ENCODE assay signal across 20 cellular contexts in genomic region chr11:111449696-111450479, GRCh38.
DNase-seq lines count a peak whose midpoint lies in the region; TF ChIP-seq lines count a peak whose summit lies in the region.
"Had no signal": no experiment of that assay in that cellular context is flagged by ENCODE, and none has a peak within 500 bp of the region (broad histone marks: within the 10 kb centered on the region; RNA-seq: fewer than 3 reads in every experiment).

No MANE protein-coding gene starts in this region.

- no peak overlapping the region for H3K14ac ChIP-seq in neuronal stem cell (ENCODE audit: low read length)

- H2AK5ac ChIP-seq in neuronal stem cell (ENCODE audit: low read depth, low read length) = no peak overlapping the region

- H3K4me1 ChIP-seq in BLaER1 (peaks cover 48% of the 10 kb centered on the region), neuronal stem cell (ENCODE audit: control insufficient read depth in 2 of 2, insufficient read depth in 1 of 2, low read depth in 1 of 2, low read length in 2 of 2) (peaks cover 0 to 1% of the 10 kb centered on the region in 2 donors), hepatocyte (ENCODE audit: insufficient read depth) (no peaks in the 10 kb centered on the region)
- H3K4me1 ChIP-seq: HAP-1 had no signal

- no peak overlapping the region for H3K4me3 ChIP-seq in BLaER1
- peak overlapping the region in 1 of 2 donors; percentile 23 for H3K4me3 ChIP-seq in neuronal stem cell (ENCODE audit: low read length in 2 of 2)
- H3K4me3 ChIP-seq in hepatocyte = no peak overlapping the region
- H3K4me3 ChIP-seq: HAP-1 had no signal

- peaks cover 19% of the 10 kb centered on the region for H3K27me3 Mint-ChIP-seq in IgD-negative memory B cell
- H3K27me3 Mint-ChIP-seq: CD4-positive, alpha-beta memory T cell had no signal

- no peak overlapping the region for H2BK5ac ChIP-seq in neuronal stem cell (ENCODE audit: low read length)

- H3K9me3 Mint-ChIP-seq in IgD-negative memory B cell = no peaks in the 10 kb centered on the region
- H3K9me3 Mint-ChIP-seq: activated naive CD8-positive, alpha-beta T cell treated with anti-CD3 and anti-CD28 coated beads, Interleukin-2, amount 50 U/mL, for 24 hours; dendritic cell treated with granulocyte-macrophage colony-stimulating factor and Interleukin-4, amounts not matched to agents 40 ng/mL and 50 ng/mL, for 4 days had no signal

- H4K91ac ChIP-seq in neuronal stem cell (ENCODE audit: low read depth, low read length, poor library complexity) = no peak overlapping the region

- H2BK120ac ChIP-seq in neuronal stem cell (ENCODE audit: low read depth, low read length) = no peak overlapping the region

- no peak for TF ChIP-seq CTCF in hepatocyte (IDR thresholded peaks at IDR 0.05; ENCODE audit: poor library complexity)

- no CpG with 5 or more reads among the region's 4 CpGs for WGBS in neuronal stem cell (ENCODE audit: extremely low coverage in 2 of 2, insufficient read length in 2 of 2, insufficient replicate concordance in 1 of 2), 2 donors
- 91% methylated on average over 4 of the region's 4 CpGs for WGBS in hepatocyte (ENCODE audit: low lambda C conversion rate, missing lambda C conversion rate)

- no peak overlapping the region for H4K8ac ChIP-seq in neuronal stem cell (ENCODE audit: low read depth, low read length)

- H3K9ac ChIP-seq in BLaER1 = no peak overlapping the region
- no peak overlapping the region for H3K9ac ChIP-seq in neuronal stem cell (ENCODE audit: low read depth, low read length, poor library complexity)

- peaks cover 10 to 27% (median 26%) of the 10 kb centered on the region in 3 donors for H3K4me1 Mint-ChIP-seq in IgD-negative memory B cell

- H2AFZ ChIP-seq in neuronal stem cell (ENCODE audit: low read length) = no peak overlapping the region
- H2AFZ ChIP-seq in hepatocyte = no peak overlapping the region

- peak overlapping the region; percentile 29 for H3K18ac ChIP-seq in neuronal stem cell (ENCODE audit: low read length)

- H3K36me3 ChIP-seq in BLaER1 (no peaks in the 10 kb centered on the region), neuronal stem cell (replicated peaks in 1 of 2; ENCODE audit: control insufficient read depth in 2 of 2, insufficient read depth in 2 of 2, low read length in 2 of 2) (no peaks in the 10 kb centered on the region), hepatocyte (replicated peaks; ENCODE audit: insufficient read depth, low read depth) (no peaks in the 10 kb centered on the region)
- H3K36me3 ChIP-seq: HAP-1 had no signal

- no peak overlapping the region for H3K4ac ChIP-seq in neuronal stem cell (ENCODE audit: low read length)

- H3K79me1 ChIP-seq in neuronal stem cell (ENCODE audit: low read depth, low read length) = no peaks in the 10 kb centered on the region

- H3K36me3 Mint-ChIP-seq in IgD-negative memory B cell = no peaks in the 10 kb centered on the region
- H3K36me3 Mint-ChIP-seq: CD4-positive, alpha-beta memory T cell had no signal

- H3K27ac ChIP-seq in BLaER1 (no peak overlapping the region), cingulate gyrus (ENCODE audit: low read depth, low read length) (peak overlapping the region; percentile 88), neuronal stem cell (replicated peaks; ENCODE audit: low read length) (no peak overlapping the region), hepatocyte (no peak overlapping the region)

- no peak overlapping the region for H2BK15ac ChIP-seq in neuronal stem cell (ENCODE audit: low read length)

- H3K4me3 Mint-ChIP-seq in IgD-negative memory B cell = peak overlapping the region in 3 of 4 donors; percentile 48 to 72 (median 70)
- H3K4me3 Mint-ChIP-seq: activated naive CD8-positive, alpha-beta T cell treated with anti-CD3 and anti-CD28 coated beads, Interleukin-2, amount 50 U/mL, for 24 hours; CD4-positive, alpha-beta memory T cell; dendritic cell treated with granulocyte-macrophage colony-stimulating factor and Interleukin-4, amounts not matched to agents 40 ng/mL and 50 ng/mL, for 4 days had no signal

- H3K27me3 ChIP-seq in BLaER1 (no peaks in the 10 kb centered on the region), neuronal stem cell (ENCODE audit: control insufficient read depth in 3 of 3, insufficient read depth in 3 of 3, low read depth in 1 of 3, low read length in 3 of 3) (no peaks in the 10 kb centered on the region), hepatocyte (no peaks in the 10 kb centered on the region)

- peak overlapping the region; percentile 58 to 74 (median 61) for H3K27ac Mint-ChIP-seq in IgD-negative memory B cell
- H3K27ac Mint-ChIP-seq: activated naive CD8-positive, alpha-beta T cell treated with anti-CD3 and anti-CD28 coated beads, Interleukin-2, amount 50 U/mL, for 24 hours; dendritic cell treated with granulocyte-macrophage colony-stimulating factor and Interleukin-4, amounts not matched to agents 40 ng/mL and 50 ng/mL, for 4 days had no signal

- peak overlapping the region; percentile 23 for H3K23ac ChIP-seq in neuronal stem cell (ENCODE audit: low read depth, low read length, poor library complexity)

- H3K9me3 ChIP-seq in BLaER1 (no peaks in the 10 kb centered on the region), neuronal stem cell (replicated peaks in 1 of 2; ENCODE audit: control insufficient read depth in 2 of 2, insufficient read depth in 1 of 2, low read depth in 1 of 2, low read length in 2 of 2) (no peaks in the 10 kb centered on the region), hepatocyte (ENCODE audit: low read depth) (no peaks in the 10 kb centered on the region)
- H3K9me3 ChIP-seq: HAP-1 had no signal

- H3K4me2 ChIP-seq in BLaER1 (peak overlapping the region; percentile 81), neuronal stem cell (ENCODE audit: insufficient read depth, low read length, poor library complexity, severe bottlenecking) (no peak overlapping the region), hepatocyte (no peak overlapping the region)

- H2BK12ac ChIP-seq in neuronal stem cell (ENCODE audit: low read length) = no peak overlapping the region

- no peaks in the 10 kb centered on the region for H3K79me2 ChIP-seq in hepatocyte

- no peaks in the 10 kb centered on the region for H3K9me2 ChIP-seq in hepatocyte (replicated peaks; ENCODE audit: insufficient read depth)

- H4K20me1 ChIP-seq in BLaER1 (peaks cover 16% of the 10 kb centered on the region; the same call in 1 of the 2 replicates), hepatocyte (ENCODE audit: insufficient read depth, poor library complexity, severe bottlenecking) (no peaks in the 10 kb centered on the region)

- DNase-seq in neuronal stem cell (ENCODE audit: low spot score) (no peak), kidney tubule cell (ENCODE audit: low spot score) (no peak), hepatocyte (ENCODE audit: low spot score) (no peak), NCI-H526 (lab: John Stamatoyannopoulos, UW) (no peak), DMS153 (lab: John Stamatoyannopoulos, UW) (no peak)
- DNase-seq: activated CD4-positive, alpha-beta T cell treated with anti-CD3 and anti-CD28 coated beads for 4 hours; activated effector memory CD4-positive, alpha-beta T cell treated with Interleukin-2 at 50 U/mL for 16 hours; activated naive CD8-positive, alpha-beta T cell treated with anti-CD3 and anti-CD28 coated beads, Interleukin-2, amount 50 U/mL, for 24 hours; CD4-positive, alpha-beta memory T cell; DMS53; NCI-H146; NCI-H2171 treated with DMSO at 0.1 percent for 48 hours; OCI-M1; right cardiac atrium; SHP77 had no signal
